In genomic region chr20:61619751-61620150, GRCh38 we compare ENCODE assay signal across 26 cellular contexts.
"Had no signal": no experiment of that assay in that cellular context is flagged by ENCODE, and none has a peak within 500 bp of the region (broad histone marks: within the 10 kb centered on the region; RNA-seq: fewer than 3 reads in every experiment).

No MANE protein-coding gene starts in this region.

- H3K4me3 Mint-ChIP-seq: activated CD4-positive, alpha-beta memory T cell treated with anti-CD3 and anti-CD28 coated beads, Interleukin-2, amount 10 ng/mL, durations not matched to agents 7 days and 5 days; activated CD4-positive, alpha-beta T cell treated with anti-CD3 and anti-CD28 coated beads, Interleukin-2, amount 10 ng/mL, durations not matched to agents 7 days and 5 days; activated naive CD4-positive, alpha-beta T cell treated with anti-CD3 and anti-CD28 coated beads, Interleukin-2, amount 10 ng/mL, durations not matched to agents 7 days and 5 days; activated naive CD8-positive, alpha-beta T cell treated with anti-CD3 and anti-CD28 coated beads, Interleukin-2, amount 10 ng/mL, durations not matched to agents 7 days and 5 days; activated T-cell treated with anti-CD3 and anti-CD28 coated beads, Interleukin-2, amount 50 U/mL, for 4 hours; activated T-helper 1 cell treated with anti-CD3 and anti-CD28 coated beads, Interleukin-12 subunit alpha, Interleukin-12 subunit beta, Interleukin-2, Interleukin-4 antibody, amounts not matched to agents 30 ng/mL and 10 ng/mL and 1 ng/mL, durations not matched to agents 14 hours and 24 hours and 36 hours; central memory CD8-positive, alpha-beta T cell; dendritic cell treated with granulocyte-macrophage colony-stimulating factor and Interleukin-4, amounts not matched to agents 40 ng/mL and 50 ng/mL, for 4 days; WTC11 had no signal

- H3K9me3 ChIP-seq: esophagus muscularis mucosa, gastrocnemius medialis had no signal

- H3K36me3 ChIP-seq: brain microvascular endothelial cell, esophagus muscularis mucosa, gastrocnemius medialis had no signal

- H3K27me3 Mint-ChIP-seq: activated CD4-positive, alpha-beta memory T cell treated with anti-CD3 and anti-CD28 coated beads, Interleukin-2, amount 10 ng/mL, durations not matched to agents 7 days and 5 days; activated CD4-positive, alpha-beta T cell treated with anti-CD3 and anti-CD28 coated beads, Interleukin-2, amount 10 ng/mL, durations not matched to agents 7 days and 5 days; activated naive CD4-positive, alpha-beta T cell treated with anti-CD3 and anti-CD28 coated beads, Interleukin-2, amount 10 ng/mL, durations not matched to agents 7 days and 5 days; activated naive CD8-positive, alpha-beta T cell treated with anti-CD3 and anti-CD28 coated beads, Interleukin-2, amount 10 ng/mL, durations not matched to agents 7 days and 5 days; central memory CD8-positive, alpha-beta T cell; dendritic cell treated with granulocyte-macrophage colony-stimulating factor and Interleukin-4, amounts not matched to agents 40 ng/mL and 50 ng/mL, for 4 days had no signal

- ATAC-seq: activated naive CD4-positive, alpha-beta T cell treated with anti-CD3 and anti-CD28 coated beads, Interleukin-2, amount 50 U/mL, for 72 hours; activated T-cell treated with anti-CD3 and anti-CD28 coated beads, Interleukin-2, amount 50 U/mL, for 4 hours; foreskin keratinocyte; gastrocnemius medialis; WTC11 had no signal

- H3K27ac ChIP-seq: brain microvascular endothelial cell, coronary artery, esophagus muscularis mucosa, foreskin keratinocyte, gastrocnemius medialis had no signal

- H3K27me3 ChIP-seq: brain microvascular endothelial cell, dorsolateral prefrontal cortex, foreskin keratinocyte, gastrocnemius medialis had no signal

- H3K36me3 Mint-ChIP-seq: activated naive CD4-positive, alpha-beta T cell treated with anti-CD3 and anti-CD28 coated beads, Interleukin-2, amount 10 ng/mL, durations not matched to agents 7 days and 5 days; activated naive CD4-positive, alpha-beta T cell treated with anti-CD3 and anti-CD28 coated beads, Interleukin-2, amount 50 U/mL, for 72 hours; activated naive CD8-positive, alpha-beta T cell treated with anti-CD3 and anti-CD28 coated beads, Interleukin-2, amount 10 ng/mL, durations not matched to agents 7 days and 5 days; WTC11 had no signal

- H3K4me3 ChIP-seq: coronary artery, dorsolateral prefrontal cortex, esophagus muscularis mucosa, gastrocnemius medialis had no signal

- H3K9me3 Mint-ChIP-seq: activated CD4-positive, alpha-beta memory T cell treated with anti-CD3 and anti-CD28 coated beads, Interleukin-2, amount 10 ng/mL, durations not matched to agents 7 days and 5 days; activated naive CD4-positive, alpha-beta T cell treated with anti-CD3 and anti-CD28 coated beads, Interleukin-2, amount 50 U/mL, for 72 hours; activated T-cell treated with anti-CD3 and anti-CD28 coated beads, Interleukin-2, amount 50 U/mL, for 4 hours; central memory CD8-positive, alpha-beta T cell; dendritic cell treated with granulocyte-macrophage colony-stimulating factor and Interleukin-4, amounts not matched to agents 40 ng/mL and 50 ng/mL, for 4 days had no signal

- H3K4me1 ChIP-seq: esophagus muscularis mucosa, foreskin keratinocyte, gastrocnemius medialis had no signal

- H3K4me1 Mint-ChIP-seq: activated CD4-positive, alpha-beta memory T cell treated with anti-CD3 and anti-CD28 coated beads, Interleukin-2, amount 10 ng/mL, durations not matched to agents 7 days and 5 days; activated CD4-positive, alpha-beta T cell treated with anti-CD3 and anti-CD28 coated beads, Interleukin-2, amount 10 ng/mL, durations not matched to agents 7 days and 5 days; activated naive CD4-positive, alpha-beta T cell treated with anti-CD3 and anti-CD28 coated beads, Interleukin-2, amount 10 ng/mL, durations not matched to agents 7 days and 5 days; activated naive CD8-positive, alpha-beta T cell treated with anti-CD3 and anti-CD28 coated beads, Interleukin-2, amount 10 ng/mL, durations not matched to agents 7 days and 5 days; central memory CD8-positive, alpha-beta T cell; WTC11 had no signal

- DNase-seq: activated CD4-positive, alpha-beta memory T cell treated with anti-CD3 and anti-CD28 coated beads, Interleukin-2, amount 10 ng/mL, durations not matched to agents 7 days and 5 days; activated CD4-positive, alpha-beta T cell treated with anti-CD3 and anti-CD28 coated beads for 1 hour; activated CD4-positive, alpha-beta T cell treated with anti-CD3 and anti-CD28 coated beads for 4 hours; activated CD4-positive, alpha-beta T cell treated with anti-CD3 and anti-CD28 coated beads, Interleukin-2, amount 10 ng/mL, durations not matched to agents 7 days and 5 days; activated CD4-positive, alpha-beta T cell treated with anti-CD3 and anti-CD28 coated beads, Interleukin-2, amount 50 U/mL, for 4 hours; activated CD8-positive, alpha-beta memory T cell treated with anti-CD3 and anti-CD28 coated beads, Interleukin-2, amount 50 U/mL, for 48 hours; activated gamma-delta T cell; activated naive CD4-positive, alpha-beta T cell; activated naive CD4-positive, alpha-beta T cell treated with anti-CD3 and anti-CD28 coated beads, Interleukin-2, amount 10 ng/mL, durations not matched to agents 7 days and 5 days; activated naive CD8-positive, alpha-beta T cell treated with anti-CD3 and anti-CD28 coated beads, Interleukin-2, amount 10 ng/mL, durations not matched to agents 7 days and 5 days; activated T-cell treated with anti-CD3 and anti-CD28 coated beads for 4 hours; activated T-cell treated with anti-CD3 and anti-CD28 coated beads, Interleukin-2, amount 50 U/mL, for 4 hours; brain microvascular endothelial cell; effector memory CD4-positive, alpha-beta T cell; erythroblast; foreskin keratinocyte; gastrocnemius medialis; T-helper 2 cell had no signal

- H3K27ac Mint-ChIP-seq: activated CD4-positive, alpha-beta memory T cell treated with anti-CD3 and anti-CD28 coated beads, Interleukin-2, amount 10 ng/mL, durations not matched to agents 7 days and 5 days; activated CD4-positive, alpha-beta T cell treated with anti-CD3 and anti-CD28 coated beads, Interleukin-2, amount 10 ng/mL, durations not matched to agents 7 days and 5 days; activated naive CD4-positive, alpha-beta T cell treated with anti-CD3 and anti-CD28 coated beads, Interleukin-2, amount 10 ng/mL, durations not matched to agents 7 days and 5 days; activated naive CD4-positive, alpha-beta T cell treated with anti-CD3 and anti-CD28 coated beads, Interleukin-2, amount 50 U/mL, for 72 hours; activated naive CD8-positive, alpha-beta T cell treated with anti-CD3 and anti-CD28 coated beads, Interleukin-2, amount 10 ng/mL, durations not matched to agents 7 days and 5 days; activated T-helper 1 cell treated with anti-CD3 and anti-CD28 coated beads, Interleukin-12 subunit alpha, Interleukin-12 subunit beta, Interleukin-2, Interleukin-4 antibody, amounts not matched to agents 30 ng/mL and 10 ng/mL and 1 ng/mL, durations not matched to agents 14 hours and 24 hours and 36 hours; dendritic cell treated with granulocyte-macrophage colony-stimulating factor and Interleukin-4, amounts not matched to agents 40 ng/mL and 50 ng/mL, for 4 days; WTC11 had no signal
